11 cellular contexts compared by ENCODE assay signal in the genomic region with DNA sequence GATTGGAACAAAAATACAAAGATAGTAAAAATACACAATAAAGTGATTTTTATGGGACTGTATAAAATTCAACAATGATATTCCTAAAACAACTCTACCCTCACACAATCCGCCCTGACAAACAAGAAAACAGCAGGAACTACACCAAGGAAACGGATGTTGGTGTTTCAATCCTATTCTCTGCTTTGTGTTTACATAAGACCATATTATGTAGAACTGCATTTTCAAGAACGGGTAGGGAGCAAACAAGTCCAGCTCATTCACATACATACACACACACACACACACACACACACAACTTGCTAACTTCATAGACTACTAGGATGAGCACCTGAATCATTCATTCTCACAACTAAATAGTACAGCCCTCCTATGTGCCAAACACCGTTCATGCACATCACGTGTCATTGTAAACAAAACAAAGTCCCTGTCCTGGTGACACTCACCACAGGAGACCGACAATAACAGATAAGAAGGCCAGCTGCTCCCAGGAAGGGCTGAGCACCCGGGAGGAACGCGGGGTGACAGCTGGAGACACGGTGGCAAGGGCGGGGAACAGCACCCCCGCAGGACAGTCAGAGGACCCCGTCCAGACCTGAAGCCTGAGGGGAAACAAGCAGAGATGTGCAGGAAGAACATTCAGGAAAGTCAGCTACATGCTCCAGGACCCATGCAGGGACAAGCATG. TPM values are rescaled to one million over a fixed set of nuclear protein-coding genes. Genes with fewer than 3 reads are reported as not detected.
DNase-seq lines count a peak whose midpoint lies in the region; ATAC-seq and TF ChIP-seq lines count a peak whose summit lies in the region.
"Had no signal": no experiment of that assay in that cellular context is flagged by ENCODE, and none has a peak within 500 bp of the region (broad histone marks: within the 10 kb centered on the region; RNA-seq: fewer than 3 reads in every experiment).

No MANE protein-coding gene starts in this region.

- no peak overlapping the region for H3K4me2 ChIP-seq in mesendoderm (ENCODE audit: low read length)

- H3K27ac ChIP-seq in mesendoderm (ENCODE audit: low read depth, low read length) = no peak overlapping the region

- H3K9ac ChIP-seq in mesendoderm (ENCODE audit: low read length) = no peak overlapping the region

- H3K27me3 ChIP-seq in mesendoderm (ENCODE audit: insufficient read depth, low read length, poor library complexity) = no peaks in the 10 kb centered on the region

- H2AK5ac ChIP-seq in mesendoderm (ENCODE audit: low read length) = no peak overlapping the region

- H3K56ac ChIP-seq in mesendoderm (ENCODE audit: low read length) = no peak overlapping the region

- DNase-seq in DMS153 (lab: John Stamatoyannopoulos, UW) (peak; percentile 90), HFF-Myc (ENCODE audit: extremely low read depth, low read depth) (no peak), T-helper 17 cell (no peak), mesendoderm (peak; percentile 10), NCI-H1436 (lab: John Stamatoyannopoulos, UW) (no peak)
- DNase-seq: activated CD4-positive, alpha-beta T cell treated with anti-CD3 and anti-CD28 coated beads for 4 hours; activated naive CD4-positive, alpha-beta T cell treated with anti-CD3 and anti-CD28 coated beads for 36 hours had no signal

- no peaks in the 10 kb centered on the region for H3K36me3 ChIP-seq in mesendoderm (ENCODE audit: control insufficient read depth, insufficient read depth, low read length)

- no peaks in the 10 kb centered on the region for H3K9me3 ChIP-seq in T-helper 17 cell (ENCODE audit: control insufficient read depth, low read length, poor library complexity, severe bottlenecking)

- peaks cover 7% of the 10 kb centered on the region for H3K4me1 Mint-ChIP-seq in T-helper 17 cell

- H4K8ac ChIP-seq in mesendoderm (ENCODE audit: low read depth, low read length) = no peak overlapping the region

- peak overlapping the region; percentile 24 for H3K27ac Mint-ChIP-seq in T-helper 17 cell
- H3K27ac Mint-ChIP-seq: activated naive CD4-positive, alpha-beta T cell treated with anti-CD3 and anti-CD28 coated beads for 36 hours had no signal

- no peak overlapping the region for H3K18ac ChIP-seq in mesendoderm (ENCODE audit: low read length)

- no peak overlapping the region for H4K5ac ChIP-seq in mesendoderm (ENCODE audit: low read length)

- H3K4me3 Mint-ChIP-seq in T-helper 17 cell = no peak overlapping the region
- H3K4me3 Mint-ChIP-seq: activated naive CD4-positive, alpha-beta T cell treated with anti-CD3 and anti-CD28 coated beads for 36 hours had no signal

- H2BK120ac ChIP-seq in mesendoderm (ENCODE audit: low read depth, low read length) = no peak overlapping the region

- peaks cover 4% of the 10 kb centered on the region for H3K36me3 Mint-ChIP-seq in T-helper 17 cell (ENCODE audit: low read depth)

- no peaks in the 10 kb centered on the region for H3K79me2 ChIP-seq in mesendoderm (ENCODE audit: control insufficient read depth, insufficient read depth, low read length)

- H2BK5ac ChIP-seq in mesendoderm (ENCODE audit: low read length) = no peak overlapping the region

- ATAC-seq in T-helper 17 cell = no peak
- ATAC-seq in GM18867 (IDR thresholded peaks at IDR 0.05; ENCODE audit: unreplicated experiment) = no peak
- no peak for ATAC-seq in GM21825 (IDR thresholded peaks at IDR 0.05; ENCODE audit: unreplicated experiment)
- ATAC-seq in HG03025 (IDR thresholded peaks at IDR 0.05; ENCODE audit: low FRiP score, unreplicated experiment) = no peak
- ATAC-seq: Right ventricle myocardium inferior had no signal

- H2BK15ac ChIP-seq in mesendoderm (replicated peaks; ENCODE audit: low read depth) = no peak overlapping the region

- H3K4me3 ChIP-seq in HFF-Myc (replicated peaks; ENCODE audit: low read depth, low read length) (no peak overlapping the region), mesendoderm (ENCODE audit: low read length) (no peak overlapping the region)

- H3K27me3 Mint-ChIP-seq in T-helper 17 cell = no peaks in the 10 kb centered on the region

- peak; percentile 21 for TF ChIP-seq CTCF in HFF-Myc (IDR thresholded peaks at IDR 0.05; ENCODE audit: low read depth, low read length, missing control alignments)

- H3K23ac ChIP-seq in mesendoderm (ENCODE audit: low read length) = no peak overlapping the region

- WGBS in mesendoderm (ENCODE audit: extremely low coverage, insufficient coverage, low lambda C conversion rate) = no CpG with 5 or more reads among the region's 13 CpGs

- no peaks in the 10 kb centered on the region for H3K4me1 ChIP-seq in mesendoderm (ENCODE audit: control insufficient read depth, low read depth, low read length)

- H3K79me1 ChIP-seq in mesendoderm (ENCODE audit: low read length) = no peaks in the 10 kb centered on the region

- no peak overlapping the region for H3K4ac ChIP-seq in mesendoderm (ENCODE audit: low read depth, low read length)

RNA-seq across cellular contexts. Expression of gene NPHP4, which starts 43.0 kb away (rescaled TPM):
- 10 to 100 TPM in 1 of 2 donors, 1 to 10 TPM in 1; 9.9 to 14.1 TPM for total RNA-seq in T-helper 17 cell
- 3.0 TPM for polyA plus RNA-seq in mesendoderm (2013, experiment 1 of 2)
- polyA plus RNA-seq in mesendoderm (2013, experiment 2 of 2) = 3.0 TPM

Comparison
In these comparisons a context has a peak if more than half of its experiments do, and no peak if none do; other contexts are left out.
1. DNase-seq: peak in DMS153 (single experiment) and mesendoderm (single experiment); none in HFF-Myc (single experiment), T-helper 17 cell (0 of 3) and NCI-H1436 (single experiment).